ENCODE assay signal across 7 cellular contexts in the genomic region with DNA sequence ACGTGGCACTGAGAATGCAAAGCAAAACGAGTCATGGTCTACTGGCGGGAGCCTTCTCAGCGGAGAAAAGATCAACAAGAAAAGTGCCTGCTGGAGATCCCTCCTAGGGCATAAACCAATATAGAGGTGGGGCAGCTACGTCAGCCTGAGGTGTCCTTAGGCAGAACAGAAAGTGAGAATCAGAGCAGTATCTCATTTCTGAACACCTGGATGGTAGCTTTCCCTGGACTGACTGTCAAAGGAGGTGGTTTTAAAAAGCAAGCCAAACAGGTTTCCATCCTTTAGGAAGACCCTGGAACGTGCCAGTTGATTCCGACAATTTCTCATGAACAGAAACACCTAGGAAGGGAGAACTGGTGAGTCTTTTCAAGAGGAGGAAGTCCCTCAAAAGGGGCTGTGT.
DNase-seq lines count a peak whose midpoint lies in the region; ATAC-seq, FAIRE-seq and TF ChIP-seq lines count a peak whose summit lies in the region.
"Not testable (repeated sequence)": the region's sequence is repeated elsewhere in the genome, so short reads cannot be mapped to it uniquely, and the experiment has no call there.

No MANE protein-coding gene starts in this region.

- DNase-seq in GM12864 (ENCODE audit: low read depth); activated T-helper 2 cell treated with anti-CD3 and anti-CD28 coated beads, Interferon-gamma antibody, Interleukin-2, Interleukin-4, amounts not matched to agents 10 μg/mL and 5 μg/mL and 100 μg/mL, durations not matched to agents 14 hours and 24 hours and 36 hours (ENCODE audit: low spot score): not testable (repeated sequence)
- DNase-seq in NCI-H526 treated with DMSO at 0.1 percent for 48 hours (lab: John Stamatoyannopoulos, UW) (peak; percentile 39), memory B cell (ENCODE audit: low spot score in 2 of 2) (peak; percentile 25 to 41), small intestine (peak; percentile 49)
- peak; percentile 30 for DNase-seq in activated CD4-positive, alpha-beta T cell treated with anti-CD3 and anti-CD28 coated beads for 36 hours
- DNase-seq in central memory CD4-positive, alpha-beta T cell: peak; percentile 54

- H3K4me1 ChIP-seq in small intestine (ENCODE audit: control insufficient read depth in 2 of 2, insufficient read depth in 1 of 2, low read depth in 1 of 2, low read length in 1 of 2): not testable (repeated sequence)

- FAIRE-seq in small intestine (lab: Jason Lieb, UNC): not testable (repeated sequence)

- H3K27me3 Mint-ChIP-seq in activated CD4-positive, alpha-beta T cell treated with anti-CD3 and anti-CD28 coated beads for 36 hours; activated T-helper 2 cell treated with anti-CD3 and anti-CD28 coated beads, Interferon-gamma antibody, Interleukin-2, Interleukin-4, amounts not matched to agents 10 μg/mL and 5 μg/mL and 100 μg/mL, durations not matched to agents 14 hours and 24 hours and 36 hours (ENCODE audit: low read depth); memory B cell: not testable (repeated sequence)

- TF ChIP-seq CTCF in GM12864 (IDR thresholded peaks at IDR 0.05; ENCODE audit: low read depth, low read length, missing control alignments): not testable (repeated sequence)

- H3K4me3 Mint-ChIP-seq in activated CD4-positive, alpha-beta T cell treated with anti-CD3 and anti-CD28 coated beads for 36 hours: not testable (repeated sequence)
- peak overlapping the region; percentile 55 for H3K4me3 Mint-ChIP-seq in activated T-helper 2 cell treated with anti-CD3 and anti-CD28 coated beads, Interferon-gamma antibody, Interleukin-2, Interleukin-4, amounts not matched to agents 10 μg/mL and 5 μg/mL and 100 μg/mL, durations not matched to agents 14 hours and 24 hours and 36 hours (ENCODE audit: low read depth)
- peak overlapping the region; percentile 86 for H3K4me3 Mint-ChIP-seq in memory B cell

- 8 to 48% (median 26%) methylated on average over 3 to 6 of the region's 7 CpGs for WGBS in small intestine, 3 donors

- intact Hi-C loops in activated CD4-positive, alpha-beta T cell treated with anti-CD3 and anti-CD28 coated beads for 36 hours (cut with DNase I, micrococcal nuclease); activated T-helper 2 cell treated with anti-CD3 and anti-CD28 coated beads, Interferon-gamma antibody, Interleukin-2, Interleukin-4, amounts not matched to agents 10 μg/mL and 5 μg/mL and 100 μg/mL, durations not matched to agents 14 hours and 24 hours and 36 hours (cut with micrococcal nuclease): not testable (repeated sequence)

- POLR2A ChIA-PET in activated CD4-positive, alpha-beta T cell treated with anti-CD3 and anti-CD28 coated beads for 36 hours (lab: Charles Lee): not testable (repeated sequence)

- not testable (repeated sequence) for H3K27ac Mint-ChIP-seq in activated CD4-positive, alpha-beta T cell treated with anti-CD3 and anti-CD28 coated beads for 36 hours; activated T-helper 2 cell treated with anti-CD3 and anti-CD28 coated beads, Interferon-gamma antibody, Interleukin-2, Interleukin-4, amounts not matched to agents 10 μg/mL and 5 μg/mL and 100 μg/mL, durations not matched to agents 14 hours and 24 hours and 36 hours
- peak overlapping the region; percentile 92 for H3K27ac Mint-ChIP-seq in memory B cell

- not testable (repeated sequence) for ATAC-seq in activated CD4-positive, alpha-beta T cell treated with anti-CD3 and anti-CD28 coated beads for 36 hours; memory B cell (ENCODE audit: low read depth)

- H3K9me3 ChIP-seq in small intestine (ENCODE audit: control insufficient read depth, low read depth): not testable (repeated sequence)

- H3K36me3 Mint-ChIP-seq in activated CD4-positive, alpha-beta T cell treated with anti-CD3 and anti-CD28 coated beads for 36 hours (ENCODE audit: low read depth); activated T-helper 2 cell treated with anti-CD3 and anti-CD28 coated beads, Interferon-gamma antibody, Interleukin-2, Interleukin-4, amounts not matched to agents 10 μg/mL and 5 μg/mL and 100 μg/mL, durations not matched to agents 14 hours and 24 hours and 36 hours (ENCODE audit: low read depth); memory B cell: not testable (repeated sequence)

- H3K4me3 ChIP-seq in GM12864 (ENCODE audit: low read depth, low read length): peak overlapping the region; percentile 17; the same call in 1 of the 2 replicates
- H3K4me3 ChIP-seq in small intestine (ENCODE audit: low read depth in 1 of 2, low read length in 2 of 2): peak overlapping the region in 1 of 2 donors; percentile 38

- H3K4me1 Mint-ChIP-seq in activated CD4-positive, alpha-beta T cell treated with anti-CD3 and anti-CD28 coated beads for 36 hours; activated T-helper 2 cell treated with anti-CD3 and anti-CD28 coated beads, Interferon-gamma antibody, Interleukin-2, Interleukin-4, amounts not matched to agents 10 μg/mL and 5 μg/mL and 100 μg/mL, durations not matched to agents 14 hours and 24 hours and 36 hours (ENCODE audit: low read depth); memory B cell: not testable (repeated sequence)

- not testable (repeated sequence) for H3K27ac ChIP-seq in small intestine (ENCODE audit: low read depth in 1 of 2, low read length in 1 of 2)

- CTCF ChIA-PET in activated CD4-positive, alpha-beta T cell treated with anti-CD3 and anti-CD28 coated beads for 36 hours (lab: Charles Lee): not testable (repeated sequence)

- H3K9me3 Mint-ChIP-seq in activated CD4-positive, alpha-beta T cell treated with anti-CD3 and anti-CD28 coated beads for 36 hours (ENCODE audit: low read depth); activated T-helper 2 cell treated with anti-CD3 and anti-CD28 coated beads, Interferon-gamma antibody, Interleukin-2, Interleukin-4, amounts not matched to agents 10 μg/mL and 5 μg/mL and 100 μg/mL, durations not matched to agents 14 hours and 24 hours and 36 hours; memory B cell: not testable (repeated sequence)

- not testable (repeated sequence) for H3K36me3 ChIP-seq in small intestine (ENCODE audit: control insufficient read depth in 2 of 2, insufficient read depth in 2 of 2, low read length in 2 of 2)

- H3K27me3 ChIP-seq in small intestine (ENCODE audit: control insufficient read depth in 2 of 2, insufficient read depth in 2 of 2, low read length in 2 of 2): not testable (repeated sequence)
